In genomic region chr2:134206573-134206972, GRCh38 we compare ENCODE assay signal across 12 cellular contexts. TPM values are rescaled to one million over a fixed set of nuclear protein-coding genes. Genes with fewer than 3 reads are reported as not detected.
DNase-seq lines count a peak whose midpoint lies in the region; ATAC-seq and TF ChIP-seq lines count a peak whose summit lies in the region.
"Had no signal": no experiment of that assay in that cellular context is flagged by ENCODE, and none has a peak within 500 bp of the region (broad histone marks: within the 10 kb centered on the region; RNA-seq: fewer than 3 reads in every experiment).

No MANE protein-coding gene starts in this region.

- no peak for TF ChIP-seq CTCF in body of pancreas (IDR thresholded peaks at IDR 0.05)
- no peak for TF ChIP-seq CTCF in lower leg skin (IDR thresholded peaks at IDR 0.05)

- H3K36me3 Mint-ChIP-seq in activated CD8-positive, alpha-beta memory T cell treated with anti-CD3 and anti-CD28 coated beads, Interleukin-2, amount 10 ng/mL, durations not matched to agents 7 days and 5 days = no peaks in the 10 kb centered on the region
- H3K36me3 Mint-ChIP-seq: activated naive CD8-positive, alpha-beta T cell treated with anti-CD3 and anti-CD28 coated beads, Interleukin-2, amount 10 ng/mL, durations not matched to agents 7 days and 5 days had no signal

- H3K4me3 ChIP-seq in body of pancreas (no peak overlapping the region), lower leg skin (ENCODE audit: low read depth, poor library complexity, severe bottlenecking) (no peak overlapping the region)

- H3K9me3 ChIP-seq in body of pancreas = no peaks in the 10 kb centered on the region

- intact Hi-C loops in body of pancreas (cut with DNase I) = no loop called here
- intact Hi-C loops in lower leg skin (cut with DNase I; ENCODE audit: low total_unique reads) = no loop called here

- no peaks in the 10 kb centered on the region for H3K27me3 ChIP-seq in body of pancreas

- H3K9me3 Mint-ChIP-seq in activated CD8-positive, alpha-beta memory T cell treated with anti-CD3 and anti-CD28 coated beads, Interleukin-2, amount 10 ng/mL, durations not matched to agents 7 days and 5 days (ENCODE audit: low read depth) = no peaks in the 10 kb centered on the region
- H3K9me3 Mint-ChIP-seq: activated naive CD8-positive, alpha-beta T cell treated with anti-CD3 and anti-CD28 coated beads, Interleukin-2, amount 10 ng/mL, durations not matched to agents 7 days and 5 days; neural crest cell had no signal

- no peak overlapping the region for H3K27ac ChIP-seq in body of pancreas

- DNase-seq in CD1c-positive myeloid dendritic cell (ENCODE audit: extremely low spot score) (peak; percentile 66), body of pancreas (peak in 3 of 4 donors; percentile 44 to 55 (median 51)), myocyte (ENCODE audit: low read depth) (peak; percentile 70), lower leg skin (ENCODE audit: low spot score in 2 of 2) (no peak)
- DNase-seq in activated CD8-positive, alpha-beta memory T cell treated with anti-CD3 and anti-CD28 coated beads, Interleukin-2, amount 10 ng/mL, durations not matched to agents 7 days and 5 days = no peak
- no peak for DNase-seq in activated CD8-positive, alpha-beta memory T cell treated with anti-CD3 and anti-CD28 coated beads, Interleukin-2, amount 50 U/mL, for 48 hours
- DNase-seq in activated CD8-positive, alpha-beta memory T cell treated with anti-CD3 and anti-CD28 coated beads for 24 hours = no peak
- DNase-seq: activated naive CD8-positive, alpha-beta T cell treated with anti-CD3 and anti-CD28 coated beads, Interleukin-2, amount 10 ng/mL, durations not matched to agents 7 days and 5 days; glutamatergic neuron; T-helper 2 cell had no signal

- no peaks in the 10 kb centered on the region for H3K36me3 ChIP-seq in body of pancreas (replicated peaks in 1 of 2; ENCODE audit: insufficient read depth in 1 of 2, low read depth in 2 of 2)

- H3K27me3 Mint-ChIP-seq in activated CD8-positive, alpha-beta memory T cell treated with anti-CD3 and anti-CD28 coated beads, Interleukin-2, amount 10 ng/mL, durations not matched to agents 7 days and 5 days = no peaks in the 10 kb centered on the region
- H3K27me3 Mint-ChIP-seq: activated naive CD8-positive, alpha-beta T cell treated with anti-CD3 and anti-CD28 coated beads, Interleukin-2, amount 10 ng/mL, durations not matched to agents 7 days and 5 days had no signal

- H3K4me1 Mint-ChIP-seq in activated CD8-positive, alpha-beta memory T cell treated with anti-CD3 and anti-CD28 coated beads, Interleukin-2, amount 10 ng/mL, durations not matched to agents 7 days and 5 days = peaks cover 7% of the 10 kb centered on the region

- ATAC-seq in HG03175 (IDR thresholded peaks at IDR 0.05; ENCODE audit: unreplicated experiment) = peak; percentile 31
- no peak for ATAC-seq in body of pancreas
- no peak for ATAC-seq in activated CD8-positive, alpha-beta memory T cell treated with anti-CD3 and anti-CD28 coated beads, Interleukin-2, amount 10 ng/mL, durations not matched to agents 7 days and 5 days

- H3K4me3 Mint-ChIP-seq in activated CD8-positive, alpha-beta memory T cell treated with anti-CD3 and anti-CD28 coated beads, Interleukin-2, amount 10 ng/mL, durations not matched to agents 7 days and 5 days = no peak overlapping the region
- H3K4me3 Mint-ChIP-seq: activated naive CD8-positive, alpha-beta T cell treated with anti-CD3 and anti-CD28 coated beads, Interleukin-2, amount 10 ng/mL, durations not matched to agents 7 days and 5 days; neural crest cell had no signal

- H3K27ac Mint-ChIP-seq in activated CD8-positive, alpha-beta memory T cell treated with anti-CD3 and anti-CD28 coated beads, Interleukin-2, amount 10 ng/mL, durations not matched to agents 7 days and 5 days = no peak overlapping the region
- H3K27ac Mint-ChIP-seq: activated naive CD8-positive, alpha-beta T cell treated with anti-CD3 and anti-CD28 coated beads, Interleukin-2, amount 10 ng/mL, durations not matched to agents 7 days and 5 days had no signal

- 51 to 60% methylated on average over 5 of the region's 5 CpGs for WGBS in body of pancreas, 2 donors
- WGBS in lower leg skin, 2 donors = 66 to 72% methylated on average over 5 of the region's 5 CpGs

- peaks cover 47% of the 10 kb centered on the region for H3K4me1 ChIP-seq in body of pancreas

- CTCF ChIA-PET in activated CD8-positive, alpha-beta memory T cell treated with anti-CD3 and anti-CD28 coated beads, Interleukin-2, amount 10 ng/mL, durations not matched to agents 7 days and 5 days (lab: Charles Lee) = interaction anchor here (0.8 to 4.5 kb wide), 10 partner anchors 9 to 320 kb away, joined by 3 to 68 read pairs (median 4); no protein-coding TSS in a partner anchor

- no peak for TF ChIP-seq POLR2A in body of pancreas (IDR thresholded peaks at IDR 0.05)
- no peak for TF ChIP-seq POLR2A in lower leg skin (IDR thresholded peaks at IDR 0.05)

RNA-seq across cellular contexts. Expression of gene MGAT5, which starts 47.3 kb away (rescaled TPM):
- total RNA-seq in body of pancreas (10 to 100 TPM; 15.8 to 16.3 TPM), myocyte (18.9 and 20.0 TPM in 2 replicates), lower leg skin (10 to 100 TPM; 16.3 to 37.8 (median 32.5) TPM)
- polyA plus RNA-seq in myocyte (2012) = 13.1 TPM
- total RNA-seq in activated CD8-positive, alpha-beta memory T cell treated with anti-CD3 and anti-CD28 coated beads, Interleukin-2, amount 10 ng/mL, durations not matched to agents 7 days and 5 days = 10 to 100 TPM; 40.3 to 43.6 TPM

Comparison
In these comparisons a context has a peak if more than half of its experiments do, and no peak if none do; other contexts are left out.
1. DNase-seq: peak in CD1c-positive myeloid dendritic cell (single experiment), body of pancreas (3 of 4) and myocyte (single experiment); none in activated CD8-positive, alpha-beta memory T cell treated with anti-CD3 and anti-CD28 coated beads, Interleukin-2, amount 10 ng/mL, durations not matched to agents 7 days and 5 days (single experiment), lower leg skin (0 of 2), activated CD8-positive, alpha-beta memory T cell treated with anti-CD3 and anti-CD28 coated beads, Interleukin-2, amount 50 U/mL, for 48 hours (single experiment) and activated CD8-positive, alpha-beta memory T cell treated with anti-CD3 and anti-CD28 coated beads for 24 hours (single experiment).